ENCODE assay signal across 8 cellular contexts in genomic region chr5:134177197-134178171, GRCh38. TPM values are rescaled to one million over a fixed set of nuclear protein-coding genes. Genes with fewer than 3 reads are reported as not detected.
A peak's percentile ranks its signal among the peaks of the same experiment; 100 is the strongest.
DNase-seq lines count a peak whose midpoint lies in the region; ATAC-seq, FAIRE-seq and TF ChIP-seq lines count a peak whose summit lies in the region.

No MANE protein-coding gene starts in this region.

- FAIRE-seq in GM12891 (lab: Jason Lieb, UNC): peak; percentile 43
- no peak for FAIRE-seq in kidney (lab: Jason Lieb, UNC)

- H3F3A ChIP-seq in PC-3 (ENCODE audit: low read length, unreplicated experiment): no peaks in the 10 kb centered on the region

- TF ChIP-seq POLR2A in GM12891 (IDR thresholded peaks at IDR 0.05; ENCODE audit: low read depth, low read length) (no peak), spleen (IDR thresholded peaks at IDR 0.05) (no peak)

- peaks cover 7% of the 10 kb centered on the region; the same call in 1 of the 2 replicates for H3K36me3 ChIP-seq in PC-3 (ENCODE audit: low read depth, low read length)
- H3K36me3 ChIP-seq in kidney (ENCODE audit: control insufficient read depth in 1 of 2, insufficient read depth in 2 of 2, low read length in 2 of 2): no peaks in the 10 kb centered on the region
- H3K36me3 ChIP-seq in spleen: peaks cover 0 to 13% (median 11%) of the 10 kb centered on the region in 6 donors

- no peaks in the 10 kb centered on the region for H3K27me3 ChIP-seq in PC-3 (ENCODE audit: low read length)
- no peaks in the 10 kb centered on the region for H3K27me3 ChIP-seq in spleen (replicated peaks in 1 of 7)

- H2AFZ ChIP-seq in PC-3 (ENCODE audit: low read length): peak overlapping the region; percentile 89

- ATAC-seq in PC-3 (peak; percentile 44), GM18498 (IDR thresholded peaks at IDR 0.05; ENCODE audit: unreplicated experiment) (no peak)

- peaks cover 34% of the 10 kb centered on the region for H4K20me1 ChIP-seq in PC-3 (ENCODE audit: low read length)

- H3K27ac ChIP-seq in PC-3 (ENCODE audit: low read length) (peak overlapping the region; percentile 92), kidney (ENCODE audit: low read depth in 2 of 2, low read length in 2 of 2) (peak overlapping the region; percentile 99), spleen (peak overlapping the region; percentile 97 to 100 (median 99))

- no peaks in the 10 kb centered on the region for H3K9me2 ChIP-seq in PC-3 (replicated peaks; ENCODE audit: low read length)

- POLR2A ChIA-PET in PC-3 (lab: Charles Lee; ENCODE audit: unreplicated experiment): interaction anchor here (0.5 to 0.9 kb wide), 3 partner anchors 70 to 194 kb away, joined by 3 to 8 read pairs (median 4); no protein-coding TSS in a partner anchor

- BruUV-seq in PC-3 (replicated peaks; lab: Mats Ljungman, UMichigan): TSS peak; percentile 93

- H3K9ac ChIP-seq in PC-3 (ENCODE audit: low read length): peak overlapping the region; percentile 100
- H3K9ac ChIP-seq in kidney (ENCODE audit: low read length in 2 of 2): peak overlapping the region; percentile 97 to 98

- H3K4me1 ChIP-seq in PC-3 (ENCODE audit: insufficient read depth, low read length) (peaks cover 16% of the 10 kb centered on the region), kidney (ENCODE audit: control insufficient read depth in 1 of 2, insufficient read depth in 1 of 2, low read depth in 1 of 2, low read length in 2 of 2) (peaks cover 12 to 13% of the 10 kb centered on the region in 2 donors), spleen (peaks cover 22 to 47% (median 37%) of the 10 kb centered on the region in 6 donors)

- DNase-seq in AG10803 (ENCODE audit: low read depth) (peak; percentile 69), GM12891 (ENCODE audit: insufficient read length, low spot score) (peak; percentile 28), HUDEP-2 (lab: John Stamatoyannopoulos, UW; ENCODE audit: unreplicated experiment in 76 of 76) (peak in 49 of 76 experiments; percentile 31 to 87 (median 63)), PC-3 (peak; percentile 26), cardiac fibroblast (ENCODE audit: low read depth in 2 of 2) (peak; percentile 82 to 85), kidney (peak; percentile 79), spleen (peak; percentile 81)

- H3K4me2 ChIP-seq in PC-3 (ENCODE audit: low read length): peak overlapping the region; percentile 89

- H3K9me3 ChIP-seq in PC-3 (ENCODE audit: low read length) (no peaks in the 10 kb centered on the region), kidney (ENCODE audit: control insufficient read depth in 1 of 2, low read length in 2 of 2) (no peaks in the 10 kb centered on the region), spleen (no peaks in the 10 kb centered on the region)

- intact Hi-C loops in PC-3 (cut with micrococcal nuclease): loop anchor here (2.0 kb wide), 1 partner anchor 47 kb away; no protein-coding TSS in a partner anchor
- intact Hi-C loops in kidney (cut with DNase I): no loop called here
- intact Hi-C loops in spleen (cut with DNase I; ENCODE audit: low total_unique reads): loop anchor here (10.0 kb wide), 1 partner anchor 557 kb away; the partner anchor contains the start of gene CAMLG

- no peak for TF ChIP-seq CTCF in AG10803 (conservative IDR thresholded peaks at IDR 0.05; ENCODE audit: low read length)
- TF ChIP-seq CTCF in PC-3 (conservative IDR thresholded peaks at IDR 0.05; ENCODE audit: low read depth, low read length): no peak
- no peak for TF ChIP-seq CTCF in cardiac fibroblast (IDR thresholded peaks at IDR 0.05; ENCODE audit: low read depth, low read length)
- TF ChIP-seq CTCF in kidney (IDR thresholded peaks at IDR 0.05; ENCODE audit: borderline replicate concordance, extremely low read depth, insufficient read depth): no peak
- TF ChIP-seq CTCF in spleen (IDR thresholded peaks at IDR 0.05 in 8 of 11, conservative IDR thresholded peaks at IDR 0.05 in 3 of 11): no peak

- H3K79me2 ChIP-seq in PC-3 (ENCODE audit: low read length): peaks cover 45% of the 10 kb centered on the region

- 25 to 32% (median 27%) methylated on average over 37 to 38 of the region's 38 CpGs for WGBS in spleen, 5 donors

- H3K4me3 ChIP-seq in AG10803 (ENCODE audit: low read length) (peak overlapping the region; percentile 91), PC-3 (ENCODE audit: low read length) (peak overlapping the region; percentile 94), cardiac fibroblast (replicated peaks in 1 of 2; ENCODE audit: low read depth in 2 of 2, low read length in 2 of 2) (peak overlapping the region; percentile 58 to 94), kidney (ENCODE audit: low read length in 2 of 2) (peak overlapping the region; percentile 78 to 93), spleen (peak overlapping the region; percentile 72 to 97 (median 88))

- CTCF ChIA-PET in PC-3 (lab: Charles Lee): no interaction called here

TF ChIP-seq in GM12891, 5 proteins besides CTCF, POLR2A, EP300 and RAD21:
- TF ChIP-seq TAF1 (IDR thresholded peaks at IDR 0.05; ENCODE audit: low read depth, low read length) (no peak), PAX5 (IDR thresholded peaks at IDR 0.05; ENCODE audit: insufficient read depth, low read length, severe bottlenecking) (no peak), SPI1 (IDR thresholded peaks at IDR 0.05; ENCODE audit: low read depth, low read length) (no peak), POU2F2 (IDR thresholded peaks at IDR 0.05; ENCODE audit: low read depth, low read length) (no peak), POLR2AphosphoS5 (IDR thresholded peaks at IDR 0.05; ENCODE audit: low read depth, low read length) (no peak)

RNA-seq across cellular contexts. Expression of gene SKP1, which starts 0.7 kb away (rescaled TPM):
- 424 TPM for polyA plus RNA-seq in GM12891 (2012; ENCODE audit: low read depth, missing spikeins)
- total RNA-seq in PC-3 (2014; rRNA removed): 197 and 220 TPM in 2 replicates
- 380 TPM for total RNA-seq in kidney
- 848 TPM for polyA plus RNA-seq in kidney (ENCODE audit: insufficient read depth, low read depth, low replicate concordance)
- 100 to 1,000 TPM; 121 to 246 (median 193) TPM for total RNA-seq in spleen
- 100 to 1,000 TPM; 142 to 354 (median 228) TPM for polyA plus RNA-seq in spleen

RNA-seq across cellular contexts. Expression of gene PPP2CA, which starts 48.4 kb away (rescaled TPM):
- 92.3 TPM for polyA plus RNA-seq in GM12891 (2012; ENCODE audit: low read depth, missing spikeins)
- total RNA-seq in PC-3 (2014; rRNA removed) (184 and 292 TPM in 2 replicates), kidney (121 TPM), spleen (100 to 1,000 TPM in 6 of 7 donors, 10 to 100 TPM in 1; 94.3 to 175 (median 107) TPM)
- polyA plus RNA-seq in kidney (ENCODE audit: insufficient read depth, low read depth, low replicate concordance) (94.8 TPM), spleen (10 to 100 TPM; 23.5 to 35.5 (median 33.6) TPM)

Comparison
In these comparisons a context has a peak if more than half of its experiments do, and no peak if none do; other contexts are left out.
1. DNase-seq: peak in every context shown above with its lines; median percentile 84 in cardiac fibroblast; 81 in spleen; 79 in kidney; 69 in AG10803; 63 in HUDEP-2; 28 in GM12891; 26 in PC-3.